8 cellular contexts compared by ENCODE assay signal in genomic region chr16:9091867-9092281, GRCh38. TPM values are rescaled to one million over a fixed set of nuclear protein-coding genes. Genes with fewer than 3 reads are reported as not detected.
DNase-seq lines count a peak whose midpoint lies in the region; ATAC-seq, FAIRE-seq and TF ChIP-seq lines count a peak whose summit lies in the region.

No MANE protein-coding gene starts in this region.

- peak overlapping the region; percentile 98 for H3K27ac ChIP-seq in C4-2B
- peak overlapping the region; percentile 91 for H3K27ac ChIP-seq in H1 (ENCODE audit: low read depth, low read length)
- H3K27ac ChIP-seq in tibial nerve = peak overlapping the region; percentile 93 to 100 (median 98)

- peak overlapping the region; percentile 85 to 97 (median 95) for H3K4me3 ChIP-seq in H1 (ENCODE audit: extremely low read depth in 1 of 4, insufficient read depth in 2 of 4, low read depth in 3 of 4, low read length in 4 of 4)
- peak overlapping the region; percentile 81 to 99 (median 96) for H3K4me3 ChIP-seq in tibial nerve

- no peak overlapping the region for H2BK120ac ChIP-seq in H1 (replicated peaks; ENCODE audit: low read depth, low read length)

- H3K36me3 ChIP-seq in H1 (ENCODE audit: control insufficient read depth in 2 of 4, insufficient read depth in 4 of 4, low read length in 3 of 4) (peaks cover 0 to 32% (median 3%) of the 10 kb centered on the region in 4 experiments; a peak in 4 of 8 replicates), tibial nerve (peaks cover 0 to 11% (median 0%) of the 10 kb centered on the region in 3 donors)

- peak; percentile 22 for ATAC-seq in GM19397 (IDR thresholded peaks at IDR 0.05; ENCODE audit: unreplicated experiment)
- peak; percentile 11 for ATAC-seq in HG03460 (IDR thresholded peaks at IDR 0.05; ENCODE audit: unreplicated experiment)

- H2BK12ac ChIP-seq in H1 (ENCODE audit: low read depth, low read length) = no peak overlapping the region

- H3K23ac ChIP-seq in H1 (ENCODE audit: insufficient read length) = no peak overlapping the region

- H3K56ac ChIP-seq in H1 (replicated peaks; ENCODE audit: insufficient read length, low read depth, low read length) = peak overlapping the region; percentile 74

- no peak for TF ChIP-seq CTCF in C4-2B (conservative IDR thresholded peaks at IDR 0.05)
- TF ChIP-seq CTCF in H1 (IDR thresholded peaks at IDR 0.05; ENCODE audit: control extremely low read depth in 1 of 3, insufficient read depth in 1 of 3, low read depth in 1 of 3, low read length in 3 of 3) = no peak
- TF ChIP-seq CTCF in tibial nerve (IDR thresholded peaks at IDR 0.05) = no peak

- H2BK15ac ChIP-seq in H1 (ENCODE audit: low read length) = no peak overlapping the region

- peak overlapping the region; percentile 71; the same call in 1 of the 2 replicates for H3K18ac ChIP-seq in H1 (ENCODE audit: extremely low read depth, low read length)

- H4K20me1 ChIP-seq in H1 (replicated peaks in 1 of 2; ENCODE audit: control insufficient read depth in 1 of 2, insufficient read depth in 2 of 2, low read length in 2 of 2) = peaks cover 18 to 19% of the 10 kb centered on the region in 2 experiments

- TF ChIP-seq RAD21 in H1 (IDR thresholded peaks at IDR 0.05 in 1 of 2, conservative IDR thresholded peaks at IDR 0.05 in 1 of 2; ENCODE audit: low read depth in 2 of 2, low read length in 2 of 2) = no peak

- H3K4ac ChIP-seq in H1 (replicated peaks; ENCODE audit: insufficient read length, low read depth, low read length) = no peak overlapping the region

- H2AFZ ChIP-seq in H1 (ENCODE audit: low read length) = no peak overlapping the region

- H2BK20ac ChIP-seq in H1 (ENCODE audit: low read length) = no peak overlapping the region

- H3K9me3 ChIP-seq in H1 (ENCODE audit: insufficient read depth in 2 of 2, low read depth in 1 of 2, low read length in 1 of 2) = no peaks in the 10 kb centered on the region
- no peaks in the 10 kb centered on the region for H3K9me3 ChIP-seq in tibial nerve

- H4K5ac ChIP-seq in H1 (ENCODE audit: insufficient read length, low read depth, low read length) = peak overlapping the region; percentile 39

- CTCF ChIA-PET in H1 (lab: Charles Lee; ENCODE audit: partially characterized antibody) = interaction anchor here (1.0 to 1.4 kb wide), 2 partner anchors 22 to 23 kb away, joined by 3 to 4 read pairs; no protein-coding TSS in a partner anchor

- DNase-seq in activated CD4-positive, alpha-beta T cell treated with anti-CD3 and anti-CD28 coated beads for 48 hours = peak; percentile 55
- DNase-seq in H1 (ENCODE audit: low read depth in 1 of 2, low spot score in 2 of 2) (peak in 1 of 2 experiments; percentile 61), myocyte (ENCODE audit: low read depth) (peak; percentile 33), tibial nerve (ENCODE audit: low spot score in 2 of 2) (peak; percentile 9 to 18)
- no peak for DNase-seq in effector CD8-positive, alpha-beta T cell (lab: John Stamatoyannopoulos, UW)

- H3K4me1 ChIP-seq in H1 (replicated peaks in 1 of 4; ENCODE audit: control insufficient read depth in 3 of 4, insufficient read depth in 4 of 4, low read length in 3 of 4) (peaks cover 0 to 11% (median 6%) of the 10 kb centered on the region in 4 experiments; a peak in 5 of 7 replicates), tibial nerve (peaks cover 3 to 49% (median 33%) of the 10 kb centered on the region in 4 donors)

- H3K9ac ChIP-seq in H1 (replicated peaks in 1 of 4; ENCODE audit: extremely low read depth in 1 of 4, low read depth in 3 of 4, low read length in 3 of 4) = peak overlapping the region; percentile 93 to 99 (median 96)

- H3K4me2 ChIP-seq in H1 (ENCODE audit: insufficient read depth in 1 of 2, low read depth in 2 of 2, low read length in 2 of 2) = peak overlapping the region; percentile 94 to 95

- no peak overlapping the region for H3K14ac ChIP-seq in H1 (ENCODE audit: insufficient read length)

- 1% methylated on average over 16 of the region's 51 CpGs; no CpG with 5 or more reads in 1 of the 2 experiments for WGBS in H1 (ENCODE audit: extremely low coverage in 1 of 2, insufficient coverage in 1 of 2, insufficient read length in 1 of 2, insufficient replicate concordance in 2 of 2, low coverage in 1 of 2, low lambda C conversion rate in 2 of 2, missing lambda C conversion rate in 1 of 2), 2 experiments
- 0% methylated on average over 11 to 28 of the region's 51 CpGs for WGBS in tibial nerve, 2 donors

- TF ChIP-seq POLR2A in H1 (IDR thresholded peaks at IDR 0.05; ENCODE audit: control extremely low read depth in 1 of 2, low read depth in 2 of 2, low read length in 2 of 2) (peak in 1 of 2 experiments; percentile 13; a peak in 1 of 3 replicates), tibial nerve (IDR thresholded peaks at IDR 0.05) (no peak)

- TF ChIP-seq EP300 in H1 (IDR thresholded peaks at IDR 0.05; ENCODE audit: borderline replicate concordance in 1 of 2, low read depth in 2 of 2, low read length in 2 of 2) = no peak
- TF ChIP-seq EP300 in tibial nerve (IDR thresholded peaks at IDR 0.05) = no peak

- H3K23me2 ChIP-seq in H1 (ENCODE audit: low read depth, low read length) = peaks cover 13% of the 10 kb centered on the region

- H3K79me2 ChIP-seq in H1 (ENCODE audit: control insufficient read depth in 1 of 2, insufficient read depth in 2 of 2, low read length in 2 of 2) = peaks cover 34 to 50% of the 10 kb centered on the region in 2 experiments

- FAIRE-seq in H1 (lab: Jason Lieb, UNC) = no peak

- peak overlapping the region; percentile 89 for H4K91ac ChIP-seq in H1 (replicated peaks; ENCODE audit: insufficient read length, low read length)

- POLR2A ChIA-PET in H1 (lab: Charles Lee; ENCODE audit: partially characterized antibody) = interaction anchor here (0.6 to 5.6 kb wide), 21 partner anchors 10 to 226 kb away, joined by 3 to 72 read pairs (median 6); partner anchors contain the start of genes CARHSP1 and USP7

- H2BK5ac ChIP-seq in H1 (ENCODE audit: low read depth, low read length) = peak overlapping the region; percentile 87; the same call in 1 of the 2 replicates

- no peaks in the 10 kb centered on the region for H3K27me3 ChIP-seq in H1 (replicated peaks in 1 of 4; ENCODE audit: control insufficient read depth in 3 of 4, extremely low read depth in 1 of 4, insufficient read depth in 3 of 4, low read length in 3 of 4)
- no peaks in the 10 kb centered on the region for H3K27me3 ChIP-seq in tibial nerve

- no peak overlapping the region for H2AK5ac ChIP-seq in H1 (ENCODE audit: low read depth, low read length)

- peak overlapping the region; percentile 96; the same call in 1 of the 2 replicates for H4K8ac ChIP-seq in H1 (ENCODE audit: extremely low read depth, insufficient read depth, low read length)

- no peaks in the 10 kb centered on the region; the same call in 1 of the 2 replicates for H3K79me1 ChIP-seq in H1 (ENCODE audit: low read depth, low read length)

TF ChIP-seq in H1, 55 proteins besides CTCF, POLR2A, EP300 and RAD21:
- 0 out of 4 replicates have a peak, but pooled peaks of 1 of the 2 experiments have one; percentile 32 for TF ChIP-seq SIN3A (conservative IDR thresholded peaks at IDR 0.05 in 1 of 2, IDR thresholded peaks at IDR 0.05 in 1 of 2; ENCODE audit: low read depth in 1 of 2, low read length in 2 of 2)
- TF ChIP-seq GTF2F1 (IDR thresholded peaks at IDR 0.05; ENCODE audit: borderline replicate concordance, low read depth, low read length) = no peak
- TF ChIP-seq HDAC2 (IDR thresholded peaks at IDR 0.05; ENCODE audit: borderline replicate concordance in 1 of 2, low read depth in 2 of 2, low read length in 2 of 2) = no peak
- peak; percentile 20; the same call in 1 of the 2 replicates for TF ChIP-seq PHF8 (conservative IDR thresholded peaks at IDR 0.05; ENCODE audit: low read depth, low read length)
TF ChIP-seq in H1: peak in this region for 2.

RNA-seq across cellular contexts. Expression of gene HAPSTR1, which starts 0.4 kb away (rescaled TPM):
- 63.1 and 66.1 TPM in 2 replicates for total RNA-seq in H1 (2021; fragmentation: NEBNext Ultra II Directional; extraction: Animal tissue kit (Norgen Biotek cat#: 25700))
- polyA plus RNA-seq in H1 (2011; rRNA removed) = 11.6 and 11.9 TPM in 2 replicates
- 16.9 TPM for polyA plus RNA-seq in H1 (2011; cell fraction: cytosol; rRNA removed)
- polyA plus RNA-seq in H1 (2011; cell fraction: nucleus; rRNA removed) = 9.7 TPM
- polyA plus RNA-seq in H1 (2012, experiment 1 of 2) = 14.3 to 21.6 TPM (median 17.4 TPM) in 4 replicates
- polyA plus RNA-seq in H1 (2012, experiment 2 of 2) = 3.4 TPM
- polyA plus RNA-seq in H1 (2013, experiment 1 of 2) = 22.2 TPM
- 21.7 TPM for polyA plus RNA-seq in H1 (2013, experiment 2 of 2)
- 38.0 and 41.9 TPM in 2 replicates for polyA minus RNA-seq in H1 (2011; rRNA and poly(A)+ RNA removed)
- polyA minus RNA-seq in H1 (2011; cell fraction: cytosol; rRNA and poly(A)+ RNA removed) = 29.7 TPM
- polyA minus RNA-seq in H1 (2011; cell fraction: nucleus; rRNA and poly(A)+ RNA removed) = 26.0 TPM
- 69.4 and 71.6 TPM in 2 replicates for total RNA-seq in myocyte
- 27.7 TPM for polyA plus RNA-seq in myocyte (2012)
- 10 to 100 TPM; 39.9 to 54.3 (median 50.6) TPM for total RNA-seq in tibial nerve
